In the genomic region with DNA sequence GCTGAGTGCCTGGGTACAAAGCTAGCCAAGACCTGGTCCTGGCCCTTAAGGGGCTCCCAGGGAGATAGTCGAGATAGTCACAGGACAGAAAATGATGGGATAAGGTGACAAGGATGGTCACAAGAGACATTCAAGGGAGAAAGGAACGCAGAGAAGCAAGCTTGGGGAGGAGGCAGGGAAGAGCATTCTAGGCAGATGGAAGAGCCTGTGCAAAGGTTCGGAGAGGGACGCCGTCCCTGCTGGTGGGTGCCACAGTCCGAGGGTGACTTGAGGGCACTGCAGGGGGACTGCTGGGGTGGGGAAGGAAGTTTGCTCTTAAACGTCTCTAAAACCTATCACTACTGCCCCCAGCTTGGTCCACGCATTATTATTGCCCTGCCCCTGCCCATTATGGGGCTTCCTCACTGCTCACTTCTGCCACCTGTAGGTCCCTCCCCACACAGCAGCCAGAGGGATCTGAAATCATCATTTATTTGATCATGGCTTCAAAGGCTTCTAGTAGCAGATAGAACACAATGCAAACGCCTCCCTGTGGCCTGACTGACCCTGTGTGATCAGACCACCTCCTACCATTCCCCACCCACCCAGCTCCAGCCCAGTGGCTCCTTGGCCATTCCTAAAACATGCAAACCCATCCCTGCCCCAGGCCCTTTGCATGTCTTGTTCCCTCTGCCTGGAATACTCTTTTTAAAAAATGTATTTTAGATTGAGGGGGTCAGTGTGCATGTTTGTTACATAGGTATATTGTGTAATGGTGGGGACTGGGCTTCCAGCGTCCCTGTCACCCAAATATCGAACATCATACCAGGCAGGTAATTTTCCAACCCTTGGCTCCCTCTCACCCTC, we compare ENCODE assay signal across 8 cellular contexts.
DNase-seq lines count a peak whose midpoint lies in the region; ATAC-seq, FAIRE-seq and TF ChIP-seq lines count a peak whose summit lies in the region.

No MANE protein-coding gene starts in this region.

- DNase-seq in CD4-positive, alpha-beta memory T cell: peak in 4 of 5 donors; percentile 19 to 45 (median 26)
- DNase-seq in HTR-8/SVneo (ENCODE audit: insufficient read length, low spot score) (peak; percentile 34), UCSD-AML1 (lab: John Stamatoyannopoulos, UW; ENCODE audit: unreplicated experiment) (peak; percentile 66), bronchial epithelial cell (ENCODE audit: low read depth) (no peak), NK-92 (lab: John Stamatoyannopoulos, UW; ENCODE audit: unreplicated experiment) (no peak), frontal cortex (ENCODE audit: low spot score in 2 of 2) (no peak)

- peaks cover 0 to 2% of the 10 kb centered on the region in 2 donors for H3K36me3 Mint-ChIP-seq in CD4-positive, alpha-beta memory T cell

- no peak overlapping the region for H3K27ac ChIP-seq in CD4-positive, alpha-beta memory T cell (ENCODE audit: low read depth, low read length)
- no peak overlapping the region for H3K27ac ChIP-seq in neutrophil

- no peak overlapping the region for H3K4me3 Mint-ChIP-seq in CD4-positive, alpha-beta memory T cell

- H3K9me3 ChIP-seq in CD4-positive, alpha-beta memory T cell (ENCODE audit: control insufficient read depth in 1 of 2, low read length in 2 of 2): no peaks in the 10 kb centered on the region
- H3K9me3 ChIP-seq in neutrophil: no peaks in the 10 kb centered on the region

- no peaks in the 10 kb centered on the region for H3K27me3 Mint-ChIP-seq in CD4-positive, alpha-beta memory T cell

- TF ChIP-seq CTCF in bronchial epithelial cell (IDR thresholded peaks at IDR 0.05; ENCODE audit: insufficient read depth, low read length, severe bottlenecking): peak; percentile 63
- TF ChIP-seq CTCF in neutrophil (IDR thresholded peaks at IDR 0.05): peak; percentile 22

- peak overlapping the region in 1 of 7 donors; percentile 77 for H3K27ac Mint-ChIP-seq in CD4-positive, alpha-beta memory T cell

- no peak overlapping the region for H3K4me3 ChIP-seq in CD4-positive, alpha-beta memory T cell (ENCODE audit: low read length in 2 of 2)
- no peak overlapping the region for H3K4me3 ChIP-seq in bronchial epithelial cell (ENCODE audit: low read depth, low read length)
- H3K4me3 ChIP-seq in neutrophil (ENCODE audit: low read depth in 1 of 2, low read length in 1 of 2): no peak overlapping the region

- H3K27me3 ChIP-seq in CD4-positive, alpha-beta memory T cell (ENCODE audit: insufficient read depth, low read length): no peaks in the 10 kb centered on the region
- no peaks in the 10 kb centered on the region for H3K27me3 ChIP-seq in bronchial epithelial cell (ENCODE audit: control insufficient read depth, insufficient read depth, low read length)
- H3K27me3 ChIP-seq in neutrophil: no peaks in the 10 kb centered on the region

- POLR2A ChIA-PET in CD4-positive, alpha-beta memory T cell (lab: Charles Lee; ENCODE audit: partially characterized antibody): no interaction called here

- H3K36me3 ChIP-seq in CD4-positive, alpha-beta memory T cell (ENCODE audit: insufficient read depth, low read length): no peaks in the 10 kb centered on the region
- H3K36me3 ChIP-seq in bronchial epithelial cell (ENCODE audit: control insufficient read depth, insufficient read depth, low read length) (no peaks in the 10 kb centered on the region), neutrophil (no peaks in the 10 kb centered on the region)

- intact Hi-C loops in CD4-positive, alpha-beta memory T cell (cut with micrococcal nuclease): loop anchor here (2.0 kb wide), 1 partner anchor 441 kb away; no protein-coding TSS in a partner anchor

- ATAC-seq in GM18520 (IDR thresholded peaks at IDR 0.05; ENCODE audit: unreplicated experiment): no peak

- H3K4me1 Mint-ChIP-seq in CD4-positive, alpha-beta memory T cell: peaks cover 0 to 6% (median 4%) of the 10 kb centered on the region in 4 donors

- no peaks in the 10 kb centered on the region for H3K9me3 Mint-ChIP-seq in CD4-positive, alpha-beta memory T cell

- CTCF ChIA-PET in CD4-positive, alpha-beta memory T cell (lab: Charles Lee; ENCODE audit: partially characterized antibody): interaction anchor here (0.6 to 5.4 kb wide), 13 partner anchors 10 to 663 kb away, joined by 3 to 59 read pairs (median 12); no protein-coding TSS in a partner anchor

- FAIRE-seq in HTR-8/SVneo (lab: Jason Lieb, UNC) (peak; percentile 59), bronchial epithelial cell (lab: Jason Lieb, UNC) (no peak), frontal cortex (lab: Jason Lieb, UNC) (no peak)

- H3K4me1 ChIP-seq in CD4-positive, alpha-beta memory T cell (ENCODE audit: insufficient read depth, low read length): no peaks in the 10 kb centered on the region
- H3K4me1 ChIP-seq in neutrophil (ENCODE audit: control insufficient read depth in 1 of 2, insufficient read depth in 1 of 2, low read depth in 1 of 2, low read length in 1 of 2): no peaks in the 10 kb centered on the region

Comparison
In these comparisons a context has a peak if more than half of its experiments do, and no peak if none do; other contexts are left out.
1. DNase-seq: peak in CD4-positive, alpha-beta memory T cell (4 of 5), HTR-8/SVneo (single experiment) and UCSD-AML1 (single experiment); none in bronchial epithelial cell (single experiment), NK-92 (single experiment) and frontal cortex (0 of 2).